Comparison of ENCODE assay signal across 12 cellular contexts in the genomic region with DNA sequence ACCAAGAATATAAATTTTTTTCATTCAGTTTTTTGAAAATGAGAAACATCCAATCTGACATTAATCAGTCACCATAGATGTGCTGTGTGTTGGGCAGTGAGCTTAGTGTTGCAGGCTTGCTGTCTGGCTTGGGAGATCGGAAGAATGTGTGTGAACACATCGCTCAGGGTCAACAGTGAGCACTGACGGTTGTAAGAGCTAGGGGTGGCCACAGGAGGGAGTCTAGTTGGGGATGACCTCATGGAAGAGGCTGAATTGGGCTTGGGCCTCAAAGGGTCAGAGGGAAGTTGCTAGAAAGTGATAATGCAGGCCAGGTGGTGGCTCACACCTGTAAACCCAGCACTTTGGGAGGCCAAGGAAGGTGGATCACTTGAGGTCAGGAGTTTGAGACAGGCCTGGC.
DNase-seq lines count a peak whose midpoint lies in the region; ATAC-seq and TF ChIP-seq lines count a peak whose summit lies in the region.
"Had no signal": no experiment of that assay in that cellular context is flagged by ENCODE, and none has a peak within 500 bp of the region (broad histone marks: within the 10 kb centered on the region; RNA-seq: fewer than 3 reads in every experiment).

No MANE protein-coding gene starts in this region.

- no peaks in the 10 kb centered on the region for H3K27me3 ChIP-seq in SK-N-SH (ENCODE audit: insufficient read depth)
- no peaks in the 10 kb centered on the region for H3K27me3 ChIP-seq in Loucy (ENCODE audit: insufficient read depth, low read length, poor library complexity, severe bottlenecking)
- no peaks in the 10 kb centered on the region for H3K27me3 ChIP-seq in brain microvascular endothelial cell (replicated peaks)
- H3K27me3 ChIP-seq: heart right ventricle, neutrophil had no signal

- H3K9me3 ChIP-seq in SK-N-SH (no peaks in the 10 kb centered on the region), Loucy (ENCODE audit: insufficient read depth, low read depth, low read length) (no peaks in the 10 kb centered on the region)
- H3K9me3 ChIP-seq: heart right ventricle, neutrophil had no signal

- H3K79me2 ChIP-seq in SK-N-SH (ENCODE audit: insufficient read depth) (no peaks in the 10 kb centered on the region), Loucy (ENCODE audit: insufficient read depth, low read length) (no peaks in the 10 kb centered on the region)

- in situ Hi-C loops in brain microvascular endothelial cell (cut with HindIII; ENCODE audit: low pct_ligation_motif_present, low sequenced_read_pairs) (no loop called here), G401 (cut with HindIII; ENCODE audit: low sequenced_read_pairs) (no loop called here)

- H3K27ac ChIP-seq in SK-N-SH (ENCODE audit: low read depth in 2 of 2, low read length in 1 of 2) (no peak overlapping the region), brain microvascular endothelial cell (no peak overlapping the region)
- H3K27ac ChIP-seq: heart right ventricle, neutrophil had no signal

- H3K4me1 ChIP-seq in SK-N-SH (ENCODE audit: control insufficient read depth in 1 of 2, insufficient read depth in 2 of 2, low read depth in 1 of 2, low read length in 1 of 2) (peaks cover 0 to 37% of the 10 kb centered on the region in 2 experiments; a peak in 3 of 4 replicates), Loucy (ENCODE audit: insufficient read depth, low read length, poor library complexity, severe bottlenecking) (no peaks in the 10 kb centered on the region)
- H3K4me1 ChIP-seq: heart right ventricle had no signal

- 89% methylated on average over 3 of the region's 3 CpGs for whole genome bisulfite sequencing in SK-N-SH (ENCODE audit: low lambda C conversion rate)

- no peak; the same call in 2 of the 3 replicates for ATAC-seq in SK-N-SH treated with all-trans-retinoic acid at 6 μM for 48 hours
- no peak for ATAC-seq in HG02852 (IDR thresholded peaks at IDR 0.05; ENCODE audit: unreplicated experiment)
- no peak for ATAC-seq in HG02610 (IDR thresholded peaks at IDR 0.05; ENCODE audit: unreplicated experiment)
- ATAC-seq: heart right ventricle had no signal

- H3K36me3 ChIP-seq in SK-N-SH (replicated peaks in 1 of 2; ENCODE audit: control insufficient read depth in 1 of 2, insufficient read depth in 2 of 2, low read length in 1 of 2) (no peaks in the 10 kb centered on the region), Loucy (ENCODE audit: insufficient read depth, low read length) (no peaks in the 10 kb centered on the region), brain microvascular endothelial cell (replicated peaks) (no peaks in the 10 kb centered on the region)
- H3K36me3 ChIP-seq: heart right ventricle, neutrophil had no signal

- H3F3A ChIP-seq in SK-N-SH (replicated peaks; ENCODE audit: insufficient read depth) (peaks cover 32% of the 10 kb centered on the region), Loucy (ENCODE audit: low read depth) (no peaks in the 10 kb centered on the region; the same call in 1 of the 2 replicates)

- peak; percentile 23; the same call in 1 of the 2 replicates for TF ChIP-seq RAD21 in SK-N-SH (IDR thresholded peaks at IDR 0.05; ENCODE audit: low read length)

- CTCF ChIA-PET in SK-N-SH (lab: Yijun Ruan, JAX), result interaction anchor here (1.1 to 1.6 kb wide), 2 partner anchors 343 to 824 kb away, joined by 3 to 4 read pairs; no protein-coding TSS in a partner anchor

- no peak for TF ChIP-seq EP300 in SK-N-SH (IDR thresholded peaks at IDR 0.05; ENCODE audit: borderline replicate concordance in 1 of 2, low read depth in 1 of 2, low read length in 1 of 2)

- H3K9me2 ChIP-seq in SK-N-SH (no peaks in the 10 kb centered on the region), Loucy (replicated peaks; ENCODE audit: low read depth, low read length) (no peaks in the 10 kb centered on the region)

- H4K20me1 ChIP-seq in SK-N-SH (ENCODE audit: insufficient read depth) (no peaks in the 10 kb centered on the region), Loucy (ENCODE audit: insufficient read depth, low read length, poor library complexity, severe bottlenecking) (no peaks in the 10 kb centered on the region)

- H3K9ac ChIP-seq in SK-N-SH (no peak overlapping the region), Loucy (ENCODE audit: low read depth, low read length, poor library complexity, severe bottlenecking) (no peak overlapping the region)

- no peak overlapping the region for H3K4me2 ChIP-seq in SK-N-SH
- H3K4me2 ChIP-seq in Loucy (ENCODE audit: low read depth, low read length, poor library complexity, severe bottlenecking), result no peak overlapping the region

- DNase-seq in SK-N-SH, result peak; percentile 4
- no peak for DNase-seq in brain microvascular endothelial cell
- DNase-seq in retinal pigment epithelial cell (ENCODE audit: low read depth), result no peak
- no peak for DNase-seq in G401 (ENCODE audit: low spot score)
- DNase-seq: GDM1, heart right ventricle, NCI-H2029 treated with DMSO at 0.1 percent for 48 hours had no signal

- POLR2A ChIA-PET in SK-N-SH (lab: Yijun Ruan, JAX), result no interaction called here

- H2AFZ ChIP-seq in SK-N-SH (ENCODE audit: low read depth) (no peak overlapping the region), Loucy (ENCODE audit: low read length) (no peak overlapping the region)

- no peak overlapping the region for H3K4me3 ChIP-seq in SK-N-SH (ENCODE audit: low read depth in 2 of 2, low read length in 1 of 2)
- no peak overlapping the region for H3K4me3 ChIP-seq in Loucy (ENCODE audit: low read length, poor library complexity, severe bottlenecking)
- H3K4me3 ChIP-seq in brain microvascular endothelial cell (ENCODE audit: low read depth, low read length), result no peak overlapping the region
- no peak overlapping the region for H3K4me3 ChIP-seq in retinal pigment epithelial cell (ENCODE audit: low read length)
- H3K4me3 ChIP-seq: heart right ventricle had no signal

- TF ChIP-seq CTCF in SK-N-SH (IDR thresholded peaks at IDR 0.05), result peak; percentile 22; the same call in 1 of the 2 replicates
- TF ChIP-seq CTCF in Loucy (conservative IDR thresholded peaks at IDR 0.05; ENCODE audit: low read length), result peak; percentile 59
- TF ChIP-seq CTCF in brain microvascular endothelial cell (IDR thresholded peaks at IDR 0.05; ENCODE audit: low read depth, low read length, missing control alignments), result peak; percentile 42
- peak; percentile 28 for TF ChIP-seq CTCF in retinal pigment epithelial cell (conservative IDR thresholded peaks at IDR 0.05; ENCODE audit: low read depth, low read length)

TF ChIP-seq in SK-N-SH, 30 proteins besides CTCF, POLR2A, EP300 and RAD21:
- TF ChIP-seq MEF2A (IDR thresholded peaks at IDR 0.05; ENCODE audit: borderline replicate concordance, low read depth), result no peak
- TF ChIP-seq RFX5 (IDR thresholded peaks at IDR 0.05; ENCODE audit: low read length), result no peak
- 0 out of 2 replicates have a peak, but pooled peaks have one; percentile 11 for TF ChIP-seq SMC3 (IDR thresholded peaks at IDR 0.05; ENCODE audit: low read depth, low read length)

TF ChIP-seq in SK-N-SH treated with all-trans-retinoic acid at 6 μM for 48 hours, 23 proteins besides CTCF, POLR2A, EP300 and RAD21 (continues in another document):
- TF ChIP-seq OSR1 (CRISPR knock-in tag; IDR thresholded peaks at IDR 0.05) (no peak), PPARA (CRISPR knock-in tag; IDR thresholded peaks at IDR 0.05; ENCODE audit: borderline replicate concordance) (no peak), TOX (CRISPR knock-in tag; IDR thresholded peaks at IDR 0.05; ENCODE audit: borderline replicate concordance) (no peak), ZNF8 (CRISPR knock-in tag; IDR thresholded peaks at IDR 0.05) (no peak)
- TF ChIP-seq, protein P1, sequence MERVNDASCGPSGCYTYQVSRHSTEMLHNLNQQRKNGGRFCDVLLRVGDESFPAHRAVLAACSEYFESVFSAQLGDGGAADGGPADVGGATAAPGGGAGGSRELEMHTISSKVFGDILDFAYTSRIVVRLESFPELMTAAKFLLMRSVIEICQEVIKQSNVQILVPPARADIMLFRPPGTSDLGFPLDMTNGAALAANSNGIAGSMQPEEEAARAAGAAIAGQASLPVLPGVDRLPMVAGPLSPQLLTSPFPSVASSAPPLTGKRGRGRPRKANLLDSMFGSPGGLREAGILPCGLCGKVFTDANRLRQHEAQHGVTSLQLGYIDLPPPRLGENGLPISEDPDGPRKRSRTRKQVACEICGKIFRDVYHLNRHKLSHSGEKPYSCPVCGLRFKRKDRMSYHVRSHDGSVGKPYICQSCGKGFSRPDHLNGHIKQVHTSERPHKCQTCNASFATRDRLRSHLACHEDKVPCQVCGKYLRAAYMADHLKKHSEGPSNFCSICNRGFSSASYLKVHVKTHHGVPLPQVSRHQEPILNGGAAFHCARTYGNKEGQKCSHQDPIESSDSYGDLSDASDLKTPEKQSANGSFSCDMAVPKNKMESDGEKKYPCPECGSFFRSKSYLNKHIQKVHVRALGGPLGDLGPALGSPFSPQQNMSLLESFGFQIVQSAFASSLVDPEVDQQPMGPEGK (CRISPR knock-in tag; IDR thresholded peaks at IDR 0.05; ENCODE audit: borderline replicate concordance), result no peak
- TF ChIP-seq, protein P2, sequence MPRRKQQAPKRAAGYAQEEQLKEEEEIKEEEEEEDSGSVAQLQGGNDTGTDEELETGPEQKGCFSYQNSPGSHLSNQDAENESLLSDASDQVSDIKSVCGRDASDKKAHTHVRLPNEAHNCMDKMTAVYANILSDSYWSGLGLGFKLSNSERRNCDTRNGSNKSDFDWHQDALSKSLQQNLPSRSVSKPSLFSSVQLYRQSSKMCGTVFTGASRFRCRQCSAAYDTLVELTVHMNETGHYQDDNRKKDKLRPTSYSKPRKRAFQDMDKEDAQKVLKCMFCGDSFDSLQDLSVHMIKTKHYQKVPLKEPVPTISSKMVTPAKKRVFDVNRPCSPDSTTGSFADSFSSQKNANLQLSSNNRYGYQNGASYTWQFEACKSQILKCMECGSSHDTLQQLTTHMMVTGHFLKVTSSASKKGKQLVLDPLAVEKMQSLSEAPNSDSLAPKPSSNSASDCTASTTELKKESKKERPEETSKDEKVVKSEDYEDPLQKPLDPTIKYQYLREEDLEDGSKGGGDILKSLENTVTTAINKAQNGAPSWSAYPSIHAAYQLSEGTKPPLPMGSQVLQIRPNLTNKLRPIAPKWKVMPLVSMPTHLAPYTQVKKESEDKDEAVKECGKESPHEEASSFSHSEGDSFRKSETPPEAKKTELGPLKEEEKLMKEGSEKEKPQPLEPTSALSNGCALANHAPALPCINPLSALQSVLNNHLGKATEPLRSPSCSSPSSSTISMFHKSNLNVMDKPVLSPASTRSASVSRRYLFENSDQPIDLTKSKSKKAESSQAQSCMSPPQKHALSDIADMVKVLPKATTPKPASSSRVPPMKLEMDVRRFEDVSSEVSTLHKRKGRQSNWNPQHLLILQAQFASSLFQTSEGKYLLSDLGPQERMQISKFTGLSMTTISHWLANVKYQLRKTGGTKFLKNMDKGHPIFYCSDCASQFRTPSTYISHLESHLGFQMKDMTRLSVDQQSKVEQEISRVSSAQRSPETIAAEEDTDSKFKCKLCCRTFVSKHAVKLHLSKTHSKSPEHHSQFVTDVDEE (CRISPR knock-in tag; IDR thresholded peaks at IDR 0.05), result no peak
